In the genomic region with DNA sequence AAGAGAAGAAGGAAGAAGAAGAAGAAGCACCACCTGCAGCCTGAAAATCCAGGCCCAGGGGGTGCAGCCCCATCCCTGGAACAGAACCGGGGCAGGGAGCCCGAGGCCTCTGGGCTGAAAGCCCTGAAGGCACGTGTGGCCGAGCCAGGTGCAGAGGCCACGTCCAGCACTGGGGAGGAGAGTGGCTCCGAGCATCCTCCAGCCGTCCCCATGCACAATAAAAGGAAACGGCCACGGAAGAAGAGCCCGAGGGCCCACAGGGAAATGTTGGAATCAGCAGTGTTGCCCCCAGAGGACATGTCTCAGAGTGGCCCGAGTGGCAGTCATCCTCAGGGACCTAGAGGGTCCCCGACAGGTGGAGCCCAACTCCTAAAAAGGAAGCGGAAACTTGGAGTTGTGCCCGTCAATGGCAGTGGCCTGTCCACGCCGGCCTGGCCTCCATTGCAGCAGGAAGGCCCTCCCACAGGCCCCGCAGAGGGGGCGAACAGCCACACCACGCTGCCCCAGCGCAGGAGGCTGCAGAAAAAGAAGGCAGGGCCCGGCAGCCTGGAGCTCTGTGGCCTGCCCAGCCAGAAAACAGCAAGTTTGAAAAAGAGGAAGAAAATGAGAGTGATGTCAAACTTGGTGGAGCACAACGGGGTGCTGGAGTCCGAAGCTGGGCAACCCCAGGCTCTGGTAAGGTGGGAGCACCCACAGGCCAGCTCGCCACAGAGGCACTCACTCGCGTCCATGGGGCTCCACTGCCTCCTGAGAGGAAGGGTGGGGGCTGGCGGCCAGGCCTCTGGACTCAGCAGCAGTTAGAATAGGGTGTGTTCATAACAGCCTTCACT, we compare ENCODE assay signal across 18 cellular contexts. TPM values are rescaled to one million over a fixed set of nuclear protein-coding genes. Genes with fewer than 3 reads are reported as not detected.
DNase-seq lines count a peak whose midpoint lies in the region; ATAC-seq and TF ChIP-seq lines count a peak whose summit lies in the region.
"Had no signal": no experiment of that assay in that cellular context is flagged by ENCODE, and none has a peak within 500 bp of the region (broad histone marks: within the 10 kb centered on the region; RNA-seq: fewer than 3 reads in every experiment).

No MANE protein-coding gene starts in this region.

- no peak overlapping the region for H3K27ac ChIP-seq in OCI-LY7 (ENCODE audit: low read depth, low read length, poor library complexity, severe bottlenecking)
- H3K27ac ChIP-seq: A549, parathyroid adenoma, WERI-Rb-1 had no signal

- peak; percentile 59 for DNase-seq in activated effector memory CD4-positive, alpha-beta T cell treated with anti-CD3 and anti-CD28 coated beads, Interleukin-2, amount 50 U/mL, for 16 hours
- DNase-seq in activated effector memory CD4-positive, alpha-beta T cell treated with Interleukin-2 at 50 U/mL for 16 hours: no peak
- DNase-seq in OCI-LY7 (ENCODE audit: low spot score) (no peak), endothelial cell (ENCODE audit: low spot score) (no peak), sciatic nerve (ENCODE audit: low spot score) (no peak)
- DNase-seq in stimulated activated CD4-positive, alpha-beta T cell treated with anti-CD3 and anti-CD28 coated beads, Interleukin-4, amount 100 ng/mL, for 4 hours: no peak
- DNase-seq in activated naive CD8-positive, alpha-beta T cell treated with anti-CD3 and anti-CD28 coated beads for 36 hours: no peak
- DNase-seq: CD8-positive, alpha-beta T cell; KG1; kidney glomerular epithelial cell; NCI-H69; small intestine; SW 1271; WERI-Rb-1 had no signal

- no peaks in the 10 kb centered on the region for H3K9me3 ChIP-seq in OCI-LY7 (ENCODE audit: low read length)
- H3K9me3 ChIP-seq: A549 had no signal

- intact Hi-C loops in OCI-LY7 (cut with micrococcal nuclease; ENCODE audit: unreplicated experiment) (no loop called here), sciatic nerve (cut with DNase I) (no loop called here)

- H3K27ac Mint-ChIP-seq in endothelial cell (ENCODE audit: unreplicated experiment): peak overlapping the region; percentile 44
- no peak overlapping the region for H3K27ac Mint-ChIP-seq in activated naive CD8-positive, alpha-beta T cell treated with anti-CD3 and anti-CD28 coated beads for 36 hours
- H3K27ac Mint-ChIP-seq: CD8-positive, alpha-beta T cell had no signal

- H3K79me2 ChIP-seq in OCI-LY7 (ENCODE audit: insufficient read depth, low read depth, low read length): no peaks in the 10 kb centered on the region
- H3K79me2 ChIP-seq: parathyroid adenoma had no signal

- no peak overlapping the region for H3K4me3 ChIP-seq in OCI-LY7 (ENCODE audit: low read depth, low read length, poor library complexity, severe bottlenecking)
- H3K4me3 ChIP-seq: A549 had no signal

- H3K4me2 ChIP-seq in OCI-LY7 (ENCODE audit: low read length): no peak overlapping the region
- H3K4me2 ChIP-seq: A549 had no signal

- H3K9me2 ChIP-seq in OCI-LY7 (ENCODE audit: insufficient read depth, low read length): no peaks in the 10 kb centered on the region

- H2AFZ ChIP-seq in OCI-LY7 (ENCODE audit: low read length): no peak overlapping the region
- H2AFZ ChIP-seq: parathyroid adenoma had no signal

- H3K4me1 ChIP-seq in OCI-LY7 (ENCODE audit: insufficient read depth, low read length, poor library complexity, severe bottlenecking): no peaks in the 10 kb centered on the region
- H3K4me1 ChIP-seq: A549, parathyroid adenoma had no signal

- peaks cover 98% of the 10 kb centered on the region for H3K36me3 ChIP-seq in OCI-LY7 (ENCODE audit: insufficient read depth, low read length)

- peak overlapping the region; percentile 87 for H3K4me3 Mint-ChIP-seq in endothelial cell (ENCODE audit: unreplicated experiment)
- no peak overlapping the region for H3K4me3 Mint-ChIP-seq in activated naive CD8-positive, alpha-beta T cell treated with anti-CD3 and anti-CD28 coated beads for 36 hours
- H3K4me3 Mint-ChIP-seq: brain; CD8-positive, alpha-beta T cell had no signal

- CTCF ChIA-PET in OCI-LY7 (lab: Charles Lee; ENCODE audit: unreplicated experiment): no interaction called here

- H3K27me3 Mint-ChIP-seq in endothelial cell (ENCODE audit: unreplicated experiment): no peaks in the 10 kb centered on the region
- H3K27me3 Mint-ChIP-seq in activated naive CD8-positive, alpha-beta T cell treated with anti-CD3 and anti-CD28 coated beads for 36 hours: no peaks in the 10 kb centered on the region
- H3K27me3 Mint-ChIP-seq: brain had no signal

- POLR2A ChIA-PET in OCI-LY7 (lab: Charles Lee): no interaction called here

- TSS peak; percentile 72 for BruUV-seq in OCI-LY7 (replicated peaks; lab: Mats Ljungman, UMichigan)

- peaks cover 21% of the 10 kb centered on the region for H3K4me1 Mint-ChIP-seq in endothelial cell (ENCODE audit: unreplicated experiment)
- H3K4me1 Mint-ChIP-seq in activated naive CD8-positive, alpha-beta T cell treated with anti-CD3 and anti-CD28 coated beads for 36 hours: no peaks in the 10 kb centered on the region
- H3K4me1 Mint-ChIP-seq: brain had no signal

- H3K36me3 Mint-ChIP-seq in endothelial cell (ENCODE audit: low read depth, unreplicated experiment): peaks cover 40% of the 10 kb centered on the region
- peaks cover 31% of the 10 kb centered on the region for H3K36me3 Mint-ChIP-seq in activated naive CD8-positive, alpha-beta T cell treated with anti-CD3 and anti-CD28 coated beads for 36 hours

- H4K20me1 ChIP-seq in OCI-LY7 (ENCODE audit: insufficient read depth, low read length): no peaks in the 10 kb centered on the region

- no peak for TF ChIP-seq CTCF in OCI-LY7 (conservative IDR thresholded peaks at IDR 0.05; ENCODE audit: low read length)
- TF ChIP-seq CTCF in endothelial cell (IDR thresholded peaks at IDR 0.05; ENCODE audit: unreplicated experiment): no peak

- no peaks in the 10 kb centered on the region for H3K9me3 Mint-ChIP-seq in endothelial cell (ENCODE audit: unreplicated experiment)
- H3K9me3 Mint-ChIP-seq in activated naive CD8-positive, alpha-beta T cell treated with anti-CD3 and anti-CD28 coated beads for 36 hours: no peaks in the 10 kb centered on the region
- H3K9me3 Mint-ChIP-seq: brain; CD8-positive, alpha-beta T cell had no signal

- ATAC-seq in sciatic nerve (peak; percentile 38), HG02610 (IDR thresholded peaks at IDR 0.05; ENCODE audit: unreplicated experiment) (no peak)
- ATAC-seq: A549; CD8-positive, alpha-beta T cell had no signal

RNA-seq across cellular contexts. Expression of a gene that starts 28.4 kb away (rescaled TPM):
- 53.4 and 58.6 TPM in 2 replicates for total RNA-seq in OCI-LY7 (2014; rRNA removed; shearing (Covaris generic))
- 67.6 and 74.5 TPM in 2 replicates for total RNA-seq in OCI-LY7 (2022)
- total RNA-seq in endothelial cell (ENCODE audit: unreplicated experiment): 33.8 TPM
- total RNA-seq in sciatic nerve: 18.1 TPM
- total RNA-seq in activated naive CD8-positive, alpha-beta T cell treated with anti-CD3 and anti-CD28 coated beads for 36 hours: 100 to 1,000 TPM; 105 to 108 TPM

RNA-seq across cellular contexts. Expression of a gene that starts 28.5 kb away (rescaled TPM):
- total RNA-seq in OCI-LY7 (2014; rRNA removed; shearing (Covaris generic)): 3.5 and 6.8 TPM in 2 replicates
- total RNA-seq in OCI-LY7 (2022) (5.0 and 5.1 TPM in 2 replicates), endothelial cell (ENCODE audit: unreplicated experiment) (2.3 TPM), sciatic nerve (1.8 TPM)
- 1 to 10 TPM in 1 of 2 experiments, under 1 TPM in 1; 0.68 to 1.2 TPM for total RNA-seq in activated naive CD8-positive, alpha-beta T cell treated with anti-CD3 and anti-CD28 coated beads for 36 hours

RNA-seq across cellular contexts. Expression of a gene that starts 31.1 kb away (rescaled TPM):
- 32.8 and 37.5 TPM in 2 replicates for total RNA-seq in OCI-LY7 (2014; rRNA removed; shearing (Covaris generic))
- total RNA-seq in OCI-LY7 (2022) (67.0 and 80.2 TPM in 2 replicates), endothelial cell (ENCODE audit: unreplicated experiment) (72.0 TPM), sciatic nerve (111 TPM)
- 100 to 1,000 TPM; 111 to 113 TPM for total RNA-seq in activated naive CD8-positive, alpha-beta T cell treated with anti-CD3 and anti-CD28 coated beads for 36 hours
